ENCODE assay signal across 18 cellular contexts in the genomic region with DNA sequence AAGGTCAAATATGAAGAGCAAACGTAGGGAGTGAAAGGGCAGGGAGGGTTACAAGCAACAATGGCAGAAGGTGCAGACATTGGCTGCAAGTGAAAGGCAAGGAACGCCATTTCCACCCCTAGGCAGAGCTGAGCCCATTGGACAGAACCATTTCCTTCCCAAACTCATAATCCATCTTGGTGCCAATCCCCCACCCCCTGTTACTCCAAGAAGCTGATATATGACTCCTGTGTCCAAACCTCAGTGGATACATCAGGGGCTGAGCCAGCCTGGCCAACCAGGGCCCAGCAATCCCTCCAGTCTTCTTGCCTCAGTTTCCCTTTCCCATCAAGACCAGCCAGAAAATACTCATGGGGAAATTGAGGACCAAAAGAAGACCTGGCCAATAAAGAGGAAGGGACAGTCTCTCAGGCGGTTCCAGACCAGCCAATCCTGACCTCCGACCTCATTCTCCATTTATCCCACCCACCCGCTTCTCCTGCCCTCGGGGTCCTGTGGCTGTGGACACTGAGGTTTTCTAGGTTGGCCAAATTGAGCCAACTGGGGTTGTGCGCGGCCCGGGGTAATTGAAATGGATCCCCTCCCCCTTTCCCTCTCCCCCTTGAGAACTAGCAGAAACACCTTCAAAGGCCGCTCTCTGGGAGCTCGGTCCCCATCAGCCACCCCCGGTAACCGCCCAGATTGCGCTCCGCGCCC. TPM values are rescaled to one million over a fixed set of nuclear protein-coding genes. Genes with fewer than 3 reads are reported as not detected.
DNase-seq lines count a peak whose midpoint lies in the region; ATAC-seq and TF ChIP-seq lines count a peak whose summit lies in the region.
"Had no signal": no experiment of that assay in that cellular context is flagged by ENCODE, and none has a peak within 500 bp of the region (broad histone marks: within the 10 kb centered on the region; RNA-seq: fewer than 3 reads in every experiment).

No MANE protein-coding gene starts in this region.

- no peak overlapping the region for H3K4me3 Mint-ChIP-seq in MCF 10A (ENCODE audit: unreplicated experiment)
- H3K4me3 Mint-ChIP-seq: activated CD8-positive, alpha-beta T cell treated with anti-CD3 and anti-CD28 coated beads, Interleukin-2, amount 10 ng/mL, durations not matched to agents 7 days and 5 days; CD4-positive, CD25-positive, alpha-beta regulatory T cell; stimulated activated naive B cell treated with anti-CD40 and anti-IgM and Interleukin-4, amounts not matched to agents 10 μg/mL and 1 μg/mL and 100 μg/mL, for 72 hours had no signal

- TF ChIP-seq CTCF in breast epithelium (IDR thresholded peaks at IDR 0.05) (no peak), MCF 10A (IDR thresholded peaks at IDR 0.05; ENCODE audit: unreplicated experiment) (no peak)

- no peak overlapping the region for H2BK5ac ChIP-seq in trophoblast cell (ENCODE audit: low read depth, low read length, poor library complexity)

- no peak overlapping the region for H3K27ac Mint-ChIP-seq in MCF 10A (ENCODE audit: low read depth, unreplicated experiment)
- H3K27ac Mint-ChIP-seq: activated CD8-positive, alpha-beta T cell treated with anti-CD3 and anti-CD28 coated beads, Interleukin-2, amount 10 ng/mL, durations not matched to agents 7 days and 5 days; CD4-positive, CD25-positive, alpha-beta regulatory T cell; stimulated activated naive B cell treated with anti-CD40 and anti-IgM and Interleukin-4, amounts not matched to agents 10 μg/mL and 1 μg/mL and 100 μg/mL, for 72 hours had no signal

- intact Hi-C loops in breast epithelium (cut with DNase I; ENCODE audit: low total_unique reads) (no loop called here), MCF 10A (cut with micrococcal nuclease) (no loop called here)

- CTCF ChIA-PET in MCF 10A (lab: Yijun Ruan, JAX): interaction anchor here (0.6 to 2.6 kb wide), 3 partner anchors 11 to 195 kb away, joined by 5 to 10 read pairs (median 7); no protein-coding TSS in a partner anchor

- peak overlapping the region; percentile 61 for H3K4me2 ChIP-seq in trophoblast cell (ENCODE audit: low read length)
- H3K4me2 ChIP-seq: KMS-11 had no signal

- no peak overlapping the region for H2AK5ac ChIP-seq in trophoblast cell (ENCODE audit: low read length)

- no peak overlapping the region for H2BK12ac ChIP-seq in trophoblast cell (ENCODE audit: low read length)

- H2AFZ ChIP-seq in trophoblast cell (ENCODE audit: insufficient read depth, low read length, poor library complexity): no peak overlapping the region

- peak overlapping the region; percentile 89 to 92 for H3K27ac ChIP-seq in breast epithelium
- H3K27ac ChIP-seq in trophoblast cell (ENCODE audit: low read depth, low read length): no peak overlapping the region
- H3K27ac ChIP-seq in urinary bladder (ENCODE audit: low read depth): peak overlapping the region; percentile 35
- H3K27ac ChIP-seq: 22Rv1, KMS-11 had no signal

- no peak overlapping the region for H4K12ac ChIP-seq in trophoblast cell (ENCODE audit: low read depth, low read length)

- ATAC-seq in activated CD4-positive, CD25-positive, alpha-beta regulatory T cell treated with anti-CD3 and anti-CD28 coated beads, Interleukin-2, amount 50 U/mL, for 24 hours: no peak
- ATAC-seq: activated CD8-positive, alpha-beta T cell treated with anti-CD3 and anti-CD28 coated beads, Interleukin-2, amount 10 ng/mL, durations not matched to agents 7 days and 5 days; stimulated activated naive B cell treated with anti-CD40 and anti-IgM and Interleukin-4, amounts not matched to agents 10 μg/mL and 1 μg/mL and 100 μg/mL, for 72 hours had no signal

- no peaks in the 10 kb centered on the region for H3K27me3 Mint-ChIP-seq in MCF 10A (ENCODE audit: insufficient read depth, unreplicated experiment)

- no peaks in the 10 kb centered on the region for H3K36me3 Mint-ChIP-seq in MCF 10A (ENCODE audit: insufficient read depth, unreplicated experiment)
- H3K36me3 Mint-ChIP-seq: CD4-positive, CD25-positive, alpha-beta regulatory T cell; stimulated activated naive B cell treated with anti-CD40 and anti-IgM and Interleukin-4, amounts not matched to agents 10 μg/mL and 1 μg/mL and 100 μg/mL, for 72 hours had no signal

- BruUV-seq in MCF 10A (replicated peaks; lab: Mats Ljungman, UMichigan): no TSS peak

- TF ChIP-seq POLR2A in breast epithelium (IDR thresholded peaks at IDR 0.05): no peak

- POLR2A ChIA-PET in MCF 10A (lab: Yijun Ruan, JAX): no interaction called here

- H4K91ac ChIP-seq in trophoblast cell (ENCODE audit: low read depth, low read length): no peak overlapping the region

- no peaks in the 10 kb centered on the region for H3K4me1 Mint-ChIP-seq in MCF 10A (ENCODE audit: insufficient read depth, unreplicated experiment)

- H3K79me1 ChIP-seq in trophoblast cell (ENCODE audit: low read length): no peaks in the 10 kb centered on the region

- H3K9ac ChIP-seq in trophoblast cell (ENCODE audit: low read length): no peak overlapping the region
- H3K9ac ChIP-seq: KMS-11 had no signal

- no peaks in the 10 kb centered on the region for H3K27me3 ChIP-seq in breast epithelium
- no peaks in the 10 kb centered on the region for H3K27me3 ChIP-seq in trophoblast cell (ENCODE audit: insufficient read depth, low read length)
- H3K27me3 ChIP-seq: pancreas had no signal

- WGBS in trophoblast cell (ENCODE audit: extremely low coverage, insufficient coverage, insufficient read length): no CpG with 5 or more reads among the region's 16 CpGs
- WGBS in urinary bladder: 32% methylated on average over 16 of the region's 16 CpGs

- DNase-seq in breast epithelium (ENCODE audit: low spot score in 2 of 2) (no peak), MCF 10A (ENCODE audit: unreplicated experiment) (no peak), trophoblast cell (no peak), GF-D8 (lab: John Stamatoyannopoulos, UW) (no peak)
- no peak for DNase-seq in effector CD4-positive, alpha-beta T cell
- DNase-seq: activated CD8-positive, alpha-beta T cell treated with anti-CD3 and anti-CD28 coated beads, Interleukin-2, amount 10 ng/mL, durations not matched to agents 7 days and 5 days; anterior cingulate cortex; CD4-positive, CD25-positive, alpha-beta regulatory T cell; NCI-H187; SHP77 treated with DMSO at 0.1 percent for 48 hours; stimulated activated CD4-positive, alpha-beta T cell treated with anti-CD3 and anti-CD28 coated beads, Interleukin-4, amount 100 ng/mL, for 4 hours; stimulated activated naive B cell treated with anti-CD40 and anti-IgM and Interleukin-4, amounts not matched to agents 10 μg/mL and 1 μg/mL and 100 μg/mL, for 72 hours had no signal

- H3K4me1 ChIP-seq in breast epithelium (peaks cover 17 to 28% of the 10 kb centered on the region in 2 donors), trophoblast cell (ENCODE audit: control insufficient read depth in 1 of 2, insufficient read depth in 2 of 2, low read length in 2 of 2) (peaks cover 4 to 14% of the 10 kb centered on the region in 2 experiments), urinary bladder (ENCODE audit: insufficient read depth) (no peaks in the 10 kb centered on the region)

- no peak overlapping the region for H3K14ac ChIP-seq in trophoblast cell (ENCODE audit: low read length)

- H3K23ac ChIP-seq in trophoblast cell (ENCODE audit: low read length): no peak overlapping the region

- H3K4ac ChIP-seq in trophoblast cell (ENCODE audit: low read depth, low read length): no peak overlapping the region

- no peak overlapping the region for H3K18ac ChIP-seq in trophoblast cell (ENCODE audit: low read length)

- no peaks in the 10 kb centered on the region for H3K9me3 Mint-ChIP-seq in MCF 10A (ENCODE audit: unreplicated experiment)
- H3K9me3 Mint-ChIP-seq: CD4-positive, CD25-positive, alpha-beta regulatory T cell; stimulated activated naive B cell treated with anti-CD40 and anti-IgM and Interleukin-4, amounts not matched to agents 10 μg/mL and 1 μg/mL and 100 μg/mL, for 72 hours had no signal

- H3K79me2 ChIP-seq in trophoblast cell (ENCODE audit: control insufficient read depth, insufficient read depth, low read length, poor library complexity): no peaks in the 10 kb centered on the region

- no peak overlapping the region for H2BK120ac ChIP-seq in trophoblast cell (ENCODE audit: insufficient read depth, low read length, poor library complexity)

- H3K4me3 ChIP-seq in breast epithelium (peak overlapping the region; percentile 45 to 78 (median 59)), iPS-11a (ENCODE audit: low read depth, low read length) (peak overlapping the region; percentile 33), trophoblast cell (ENCODE audit: low read depth, low read length) (no peak overlapping the region), urinary bladder (ENCODE audit: low read depth, low read length) (peak overlapping the region; percentile 63)

- no peak overlapping the region for H4K8ac ChIP-seq in trophoblast cell (ENCODE audit: low read depth, low read length)

- H3K9me3 ChIP-seq in breast epithelium (no peaks in the 10 kb centered on the region), trophoblast cell (ENCODE audit: insufficient read depth, low read depth, low read length) (peaks cover 3% of the 10 kb centered on the region)
- H3K9me3 ChIP-seq: pancreas had no signal

- H3K36me3 ChIP-seq in breast epithelium: no peaks in the 10 kb centered on the region
- no peaks in the 10 kb centered on the region for H3K36me3 ChIP-seq in trophoblast cell (ENCODE audit: control insufficient read depth in 1 of 2, insufficient read depth in 2 of 2, low read length in 2 of 2)
- no peaks in the 10 kb centered on the region for H3K36me3 ChIP-seq in urinary bladder (ENCODE audit: insufficient read depth)

RNA-seq across cellular contexts. Expression of a gene that starts 24.8 kb away (rescaled TPM):
- 100 to 1,000 TPM; 141 to 577 (median 154) TPM for total RNA-seq in breast epithelium
- 2.9 and 3.3 TPM in 2 replicates for total RNA-seq in MCF 10A (2022)
- 1.5 and 2.0 TPM in 2 replicates for polyA plus RNA-seq in trophoblast cell (2013)
- 191 TPM for total RNA-seq in urinary bladder
- 576 TPM for polyA plus RNA-seq in urinary bladder
- polyA plus RNA-seq: CD4-positive, CD25-positive, alpha-beta regulatory T cell had no signal

Comparison
In these comparisons a context has a peak if more than half of its experiments do, and no peak if none do; other contexts are left out.
1. RNA of a gene that starts 24.8 kb away (total RNA-seq): 191 TPM in urinary bladder (single experiment) and 141 to 577 TPM in breast epithelium; 2.9 to 3.3 TPM in MCF 10A; every median in the first group is over 10 times any median in the second.